ENCODE assay signal across 8 cellular contexts in genomic region chr18:25349926-25350560, GRCh38. TPM values are rescaled to one million over a fixed set of nuclear protein-coding genes. Genes with fewer than 3 reads are reported as not detected.
DNase-seq lines count a peak whose midpoint lies in the region; ATAC-seq, FAIRE-seq and TF ChIP-seq lines count a peak whose summit lies in the region.

No MANE protein-coding gene starts in this region.

- H3K36me3 Mint-ChIP-seq in mesothelial cell of epicardium = no peaks in the 10 kb centered on the region

- no peak for TF ChIP-seq POLR2A in H54 (IDR thresholded peaks at IDR 0.05; ENCODE audit: low read depth, low read length)

- peak overlapping the region; percentile 98 for H3K4me2 ChIP-seq in BLaER1

- no peaks in the 10 kb centered on the region for H3K9me3 ChIP-seq in BLaER1

- H3K4me1 Mint-ChIP-seq in mesothelial cell of epicardium = peaks cover 29% of the 10 kb centered on the region

- peak overlapping the region; percentile 72 for H3K4me3 ChIP-seq in BLaER1
- peak overlapping the region; percentile 88 for H3K4me3 ChIP-seq in coronary artery

- no peak for FAIRE-seq in H54 (lab: Jason Lieb, UNC)

- peaks cover 28% of the 10 kb centered on the region for H3K4me1 ChIP-seq in BLaER1

- H3K9ac ChIP-seq in BLaER1 = no peak overlapping the region

- peak; percentile 34 for DNase-seq in LHCN-M2 (ENCODE audit: low read depth)
- DNase-seq in coronary artery (ENCODE audit: low spot score) = no peak
- peak; percentile 25 to 56 for DNase-seq in mesothelial cell of epicardium (ENCODE audit: low spot score in 2 of 2, unreplicated experiment in 2 of 2)
- DNase-seq in ureter (ENCODE audit: low spot score) = peak; percentile 44
- no peak for DNase-seq in central memory CD4-positive, alpha-beta T cell
- no peak for DNase-seq in H54 (ENCODE audit: insufficient read length, low spot score)

- H3K27me3 ChIP-seq in BLaER1 = peaks cover 94% of the 10 kb centered on the region

- no peak for ATAC-seq in GM19324 (IDR thresholded peaks at IDR 0.05; ENCODE audit: low FRiP score, unreplicated experiment)

- peaks cover 67% of the 10 kb centered on the region for H4K20me1 ChIP-seq in BLaER1

- no peaks in the 10 kb centered on the region for H3K9me3 Mint-ChIP-seq in mesothelial cell of epicardium

- H3K36me3 ChIP-seq in BLaER1 = no peaks in the 10 kb centered on the region

- peaks cover 16% of the 10 kb centered on the region for H3K27me3 Mint-ChIP-seq in mesothelial cell of epicardium (ENCODE audit: low read depth)

- TF ChIP-seq CTCF in coronary artery (IDR thresholded peaks at IDR 0.05) (no peak), mesothelial cell of epicardium (IDR thresholded peaks at IDR 0.05; ENCODE audit: unreplicated experiment) (no peak)

- peak overlapping the region; percentile 98 for H3K4me3 Mint-ChIP-seq in mesothelial cell of epicardium

- peak overlapping the region; percentile 98 for H3K27ac Mint-ChIP-seq in mesothelial cell of epicardium

- no peak overlapping the region for H3K27ac ChIP-seq in BLaER1
- peak overlapping the region; percentile 59 to 89 for H3K27ac ChIP-seq in coronary artery

RNA-seq across cellular contexts. Expression of gene ZNF521, which starts 1.9 kb away (rescaled TPM):
- total RNA-seq in LHCN-M2 (2014; rRNA removed) (10.6 and 19.7 TPM in 2 replicates), mesothelial cell of epicardium (50.5 to 54.1 TPM (median 51.4 TPM) in 3 replicates), ureter (11.6 TPM)
- 5.3 TPM for polyA plus RNA-seq in LHCN-M2 (2012)

Comparison
In these comparisons a context has a peak if more than half of its experiments do, and no peak if none do; other contexts are left out.
1. DNase-seq: peak in LHCN-M2 (single experiment), mesothelial cell of epicardium (2 of 2) and ureter (single experiment); none in coronary artery (single experiment), central memory CD4-positive, alpha-beta T cell (single experiment) and H54 (single experiment).